Comparison of ENCODE assay signal across 23 cellular contexts in the genomic region with DNA sequence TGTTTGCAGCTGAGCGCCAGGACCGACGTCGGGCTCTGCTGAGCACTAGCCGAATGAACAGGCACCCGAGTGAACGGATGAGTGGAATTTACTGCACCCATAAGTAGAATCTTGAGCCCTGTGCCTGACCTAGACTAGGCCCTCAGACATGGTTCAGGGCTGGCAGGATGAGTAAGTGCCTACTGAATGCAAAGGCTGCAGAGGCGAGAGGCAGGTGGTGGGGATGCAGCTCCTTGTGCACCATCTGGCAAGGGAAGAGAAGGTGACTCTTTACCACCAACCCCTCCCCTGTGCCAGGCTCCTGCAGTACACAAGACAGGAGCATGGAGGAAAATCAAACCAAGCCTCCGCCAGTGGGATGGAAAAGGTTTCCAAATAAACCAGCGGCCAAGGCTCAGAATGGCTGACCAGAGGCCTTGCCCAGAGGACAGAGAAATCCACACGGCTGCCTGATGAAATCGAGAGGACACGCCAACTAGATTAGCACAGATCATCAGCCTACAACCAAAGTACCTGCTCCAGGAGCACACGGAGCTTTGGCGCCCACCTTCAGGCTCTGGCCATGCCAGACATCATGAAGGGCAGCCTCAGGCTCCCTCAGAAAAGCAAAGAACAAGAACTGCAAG.
A peak's percentile ranks its signal among the peaks of the same experiment; 100 is the strongest.
DNase-seq lines count a peak whose midpoint lies in the region; ATAC-seq and TF ChIP-seq lines count a peak whose summit lies in the region.
"Had no signal": no experiment of that assay in that cellular context is flagged by ENCODE, and none has a peak within 500 bp of the region (broad histone marks: within the 10 kb centered on the region; RNA-seq: fewer than 3 reads in every experiment).

No MANE protein-coding gene starts in this region.

- ATAC-seq in Right ventricle myocardium superior (ENCODE audit: poor library complexity): no peak
- ATAC-seq in Right ventricle myocardium inferior: no peak
- no peak for ATAC-seq in upper lobe of right lung
- ATAC-seq: stimulated activated memory B cell treated with anti-CD40 and anti-IgM and Interleukin-4, amounts not matched to agents 10 μg/mL and 1 μg/mL and 100 μg/mL, for 72 hours; T-cell had no signal

- peak; percentile 17 for DNase-seq in Right ventricle myocardium superior
- DNase-seq in Right ventricle myocardium inferior (ENCODE audit: missing footprints): no peak
- DNase-seq in NCI-H2196 treated with DMSO at 0.1 percent for 48 hours (lab: John Stamatoyannopoulos, UW; ENCODE audit: unreplicated experiment): peak; percentile 32
- DNase-seq in chondrocyte (ENCODE audit: low spot score): peak; percentile 25
- DNase-seq in spleen: peak; percentile 21
- no peak for DNase-seq in mesenteric fat pad (ENCODE audit: low spot score)
- DNase-seq in upper lobe of right lung: no peak
- no peak for DNase-seq in OCI-M2 (lab: John Stamatoyannopoulos, UW; ENCODE audit: unreplicated experiment)
- DNase-seq: activated CD4-positive, alpha-beta T cell treated with anti-CD3 and anti-CD28 coated beads, Interleukin-2, amount 10 ng/mL, durations not matched to agents 7 days and 5 days; activated CD8-positive, alpha-beta memory T cell treated with anti-CD3 and anti-CD28 coated beads, Interleukin-2, amount 50 U/mL, for 4 hours; activated gamma-delta T cell; foreskin fibroblast; hypothalamus; islet precursor cell; NCI-H1436; NCI-H446; ovary; T-cell; testis had no signal

- intact Hi-C loops in Right ventricle myocardium superior (cut with DNase I) (no loop called here), Right ventricle myocardium inferior (cut with DNase I) (no loop called here), spleen (cut with DNase I; ENCODE audit: low total_unique reads) (no loop called here), upper lobe of right lung (cut with DNase I) (no loop called here)

- H3K27me3 ChIP-seq in spleen (replicated peaks in 1 of 7) (peaks cover 0 to 22% (median 0%) of the 10 kb centered on the region in 7 donors), upper lobe of right lung (no peaks in the 10 kb centered on the region)
- H3K27me3 ChIP-seq: cardiac muscle cell, dorsolateral prefrontal cortex, ovary, testis had no signal

- peaks cover 3% of the 10 kb centered on the region for H3K27me3 Mint-ChIP-seq in chondrocyte (ENCODE audit: low read depth)
- H3K27me3 Mint-ChIP-seq: activated CD4-positive, alpha-beta T cell treated with anti-CD3 and anti-CD28 coated beads, Interleukin-2, amount 10 ng/mL, durations not matched to agents 7 days and 5 days had no signal

- no peak for TF ChIP-seq CTCF in chondrocyte (IDR thresholded peaks at IDR 0.05)
- TF ChIP-seq CTCF in spleen (IDR thresholded peaks at IDR 0.05 in 8 of 11, conservative IDR thresholded peaks at IDR 0.05 in 3 of 11): no peak
- no peak for TF ChIP-seq CTCF in upper lobe of right lung (IDR thresholded peaks at IDR 0.05)

- WGBS in spleen, 5 donors: 83 to 91% (median 88%) methylated on average over 9 to 15 of the region's 15 CpGs

- no peak overlapping the region for H3K4me3 Mint-ChIP-seq in chondrocyte (ENCODE audit: unreplicated experiment)
- H3K4me3 Mint-ChIP-seq: activated CD4-positive, alpha-beta T cell treated with anti-CD3 and anti-CD28 coated beads, Interleukin-2, amount 10 ng/mL, durations not matched to agents 7 days and 5 days; memory B cell; stimulated activated memory B cell treated with anti-CD40 and anti-IgM and Interleukin-4, amounts not matched to agents 10 μg/mL and 1 μg/mL and 100 μg/mL, for 72 hours; T-cell had no signal

- no peaks in the 10 kb centered on the region for H3K9me3 ChIP-seq in spleen
- no peaks in the 10 kb centered on the region for H3K9me3 ChIP-seq in upper lobe of right lung
- H3K9me3 ChIP-seq: ovary, testis had no signal

- H3K27ac ChIP-seq in spleen (no peak overlapping the region), upper lobe of right lung (no peak overlapping the region)
- H3K27ac ChIP-seq: cardiac muscle cell, ovary, testis had no signal

- H3K4me1 ChIP-seq in spleen: no peaks in the 10 kb centered on the region
- no peaks in the 10 kb centered on the region for H3K4me1 ChIP-seq in upper lobe of right lung
- H3K4me1 ChIP-seq: testis had no signal

- H3K36me3 Mint-ChIP-seq in chondrocyte (ENCODE audit: low read depth): no peaks in the 10 kb centered on the region
- H3K36me3 Mint-ChIP-seq: stimulated activated memory B cell treated with anti-CD40 and anti-IgM and Interleukin-4, amounts not matched to agents 10 μg/mL and 1 μg/mL and 100 μg/mL, for 72 hours; T-cell had no signal

- no peak for TF ChIP-seq POLR2A in spleen (IDR thresholded peaks at IDR 0.05)

- H3K36me3 ChIP-seq in spleen (no peaks in the 10 kb centered on the region), upper lobe of right lung (no peaks in the 10 kb centered on the region)
- H3K36me3 ChIP-seq: cardiac muscle cell, ovary had no signal

- peaks cover 18% of the 10 kb centered on the region for H3K4me1 Mint-ChIP-seq in chondrocyte (ENCODE audit: low read depth)
- H3K4me1 Mint-ChIP-seq: activated CD4-positive, alpha-beta T cell treated with anti-CD3 and anti-CD28 coated beads, Interleukin-2, amount 10 ng/mL, durations not matched to agents 7 days and 5 days; memory B cell; stimulated activated memory B cell treated with anti-CD40 and anti-IgM and Interleukin-4, amounts not matched to agents 10 μg/mL and 1 μg/mL and 100 μg/mL, for 72 hours; T-cell had no signal

- no peaks in the 10 kb centered on the region for H3K9me3 Mint-ChIP-seq in chondrocyte (ENCODE audit: low read depth)
- H3K9me3 Mint-ChIP-seq: activated CD4-positive, alpha-beta T cell treated with anti-CD3 and anti-CD28 coated beads, Interleukin-2, amount 10 ng/mL, durations not matched to agents 7 days and 5 days; memory B cell; stimulated activated memory B cell treated with anti-CD40 and anti-IgM and Interleukin-4, amounts not matched to agents 10 μg/mL and 1 μg/mL and 100 μg/mL, for 72 hours; T-cell had no signal

- no peak overlapping the region for H3K27ac Mint-ChIP-seq in chondrocyte (ENCODE audit: unreplicated experiment)
- H3K27ac Mint-ChIP-seq: activated CD4-positive, alpha-beta T cell treated with anti-CD3 and anti-CD28 coated beads, Interleukin-2, amount 10 ng/mL, durations not matched to agents 7 days and 5 days; memory B cell; stimulated activated memory B cell treated with anti-CD40 and anti-IgM and Interleukin-4, amounts not matched to agents 10 μg/mL and 1 μg/mL and 100 μg/mL, for 72 hours; T-cell had no signal

- no peak overlapping the region for H3K4me3 ChIP-seq in spleen
- no peak overlapping the region for H3K4me3 ChIP-seq in upper lobe of right lung
- H3K4me3 ChIP-seq: cardiac muscle cell, dorsolateral prefrontal cortex, ovary, testis had no signal

Comparison
In these comparisons a context has a peak if more than half of its experiments do, and no peak if none do; other contexts are left out.
1. DNase-seq: peak in Right ventricle myocardium superior (single experiment), NCI-H2196 treated with DMSO at 0.1 percent for 48 hours (single experiment), chondrocyte (single experiment) and spleen (single experiment); none in Right ventricle myocardium inferior (single experiment), mesenteric fat pad (single experiment), upper lobe of right lung (single experiment) and OCI-M2 (single experiment).